Comparison of ENCODE assay signal across 1 cellular context in the genomic region with DNA sequence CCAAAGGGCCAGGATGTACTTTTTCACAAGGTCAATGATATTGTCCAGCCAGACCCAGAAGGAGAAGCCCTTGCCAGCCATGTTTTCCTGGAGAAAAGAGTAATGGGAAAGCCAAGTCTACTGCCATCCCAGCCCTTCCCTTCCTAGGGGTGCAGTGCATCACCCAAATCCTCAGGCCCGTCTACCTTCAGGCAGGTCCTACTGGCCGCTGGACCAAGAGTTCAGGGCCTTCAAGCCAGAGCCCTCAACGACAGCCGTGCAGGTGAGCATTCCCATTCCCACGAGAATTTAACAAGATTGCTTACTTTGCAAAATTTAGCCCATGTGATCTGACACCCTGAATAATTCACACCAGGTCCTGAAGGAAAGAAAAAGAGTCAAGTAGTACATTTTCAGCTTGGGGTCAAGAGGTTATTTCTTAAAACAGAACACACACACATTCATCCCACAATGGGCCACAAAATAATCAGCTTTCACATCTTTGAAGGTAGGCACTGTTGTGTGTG.
TF ChIP-seq lines count a peak whose summit lies in the region.

No MANE protein-coding gene starts in this region.

TF ChIP-seq in WTC11, 78 proteins besides CTCF, POLR2A, EP300 and RAD21 (continued from another document):
- TF ChIP-seq, protein P1, sequence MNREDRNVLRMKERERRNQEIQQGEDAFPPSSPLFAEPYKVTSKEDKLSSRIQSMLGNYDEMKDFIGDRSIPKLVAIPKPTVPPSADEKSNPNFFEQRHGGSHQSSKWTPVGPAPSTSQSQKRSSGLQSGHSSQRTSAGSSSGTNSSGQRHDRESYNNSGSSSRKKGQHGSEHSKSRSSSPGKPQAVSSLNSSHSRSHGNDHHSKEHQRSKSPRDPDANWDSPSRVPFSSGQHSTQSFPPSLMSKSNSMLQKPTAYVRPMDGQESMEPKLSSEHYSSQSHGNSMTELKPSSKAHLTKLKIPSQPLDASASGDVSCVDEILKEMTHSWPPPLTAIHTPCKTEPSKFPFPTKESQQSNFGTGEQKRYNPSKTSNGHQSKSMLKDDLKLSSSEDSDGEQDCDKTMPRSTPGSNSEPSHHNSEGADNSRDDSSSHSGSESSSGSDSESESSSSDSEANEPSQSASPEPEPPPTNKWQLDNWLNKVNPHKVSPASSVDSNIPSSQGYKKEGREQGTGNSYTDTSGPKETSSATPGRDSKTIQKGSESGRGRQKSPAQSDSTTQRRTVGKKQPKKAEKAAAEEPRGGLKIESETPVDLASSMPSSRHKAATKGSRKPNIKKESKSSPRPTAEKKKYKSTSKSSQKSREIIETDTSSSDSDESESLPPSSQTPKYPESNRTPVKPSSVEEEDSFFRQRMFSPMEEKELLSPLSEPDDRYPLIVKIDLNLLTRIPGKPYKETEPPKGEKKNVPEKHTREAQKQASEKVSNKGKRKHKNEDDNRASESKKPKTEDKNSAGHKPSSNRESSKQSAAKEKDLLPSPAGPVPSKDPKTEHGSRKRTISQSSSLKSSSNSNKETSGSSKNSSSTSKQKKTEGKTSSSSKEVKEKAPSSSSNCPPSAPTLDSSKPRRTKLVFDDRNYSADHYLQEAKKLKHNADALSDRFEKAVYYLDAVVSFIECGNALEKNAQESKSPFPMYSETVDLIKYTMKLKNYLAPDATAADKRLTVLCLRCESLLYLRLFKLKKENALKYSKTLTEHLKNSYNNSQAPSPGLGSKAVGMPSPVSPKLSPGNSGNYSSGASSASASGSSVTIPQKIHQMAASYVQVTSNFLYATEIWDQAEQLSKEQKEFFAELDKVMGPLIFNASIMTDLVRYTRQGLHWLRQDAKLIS (CRISPR knock-in tag; IDR thresholded peaks at IDR 0.05; ENCODE audit: borderline replicate concordance), result no peak
TF ChIP-seq in WTC11: peak in this region for 0.
